1 cellular context compared by ENCODE assay signal in the genomic region with DNA sequence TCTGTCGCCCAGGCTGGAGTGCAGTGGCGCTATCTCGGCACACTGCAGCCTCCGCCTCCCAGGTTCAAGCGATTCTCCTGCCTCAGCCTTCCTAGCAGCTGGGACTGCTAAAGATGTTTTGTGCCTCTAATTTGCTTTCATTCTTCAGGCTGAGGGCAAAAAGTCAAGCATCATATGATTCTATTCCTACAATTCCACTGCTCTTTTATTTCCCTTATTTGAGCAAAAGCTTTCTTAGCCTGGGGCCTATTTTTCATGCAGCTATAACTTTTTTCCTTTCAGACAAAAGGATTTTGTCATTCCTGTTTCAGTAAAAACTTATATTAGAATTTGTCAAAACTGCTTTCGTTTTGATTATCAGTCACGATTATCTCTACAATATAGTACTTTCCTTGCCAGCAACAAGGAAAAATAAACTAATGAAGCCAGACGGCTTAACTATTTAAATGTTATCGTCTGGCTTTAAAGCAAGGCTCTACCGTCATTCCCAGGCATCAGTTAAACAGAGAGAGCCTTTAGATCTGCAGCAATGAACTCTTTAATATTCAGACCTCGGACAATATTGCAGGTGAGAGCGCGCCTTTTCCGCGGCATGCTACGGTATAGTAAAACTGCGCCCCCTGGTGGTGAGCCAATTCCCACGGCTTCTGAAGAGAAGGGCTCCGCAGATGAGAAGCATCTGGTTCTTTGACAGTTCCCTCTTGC.
TF ChIP-seq lines count a peak whose summit lies in the region.

No MANE protein-coding gene starts in this region.

TF ChIP-seq in K562, 482 proteins besides CTCF, POLR2A, EP300 and RAD21 (continued from another document):
- TF ChIP-seq, protein P1, sequence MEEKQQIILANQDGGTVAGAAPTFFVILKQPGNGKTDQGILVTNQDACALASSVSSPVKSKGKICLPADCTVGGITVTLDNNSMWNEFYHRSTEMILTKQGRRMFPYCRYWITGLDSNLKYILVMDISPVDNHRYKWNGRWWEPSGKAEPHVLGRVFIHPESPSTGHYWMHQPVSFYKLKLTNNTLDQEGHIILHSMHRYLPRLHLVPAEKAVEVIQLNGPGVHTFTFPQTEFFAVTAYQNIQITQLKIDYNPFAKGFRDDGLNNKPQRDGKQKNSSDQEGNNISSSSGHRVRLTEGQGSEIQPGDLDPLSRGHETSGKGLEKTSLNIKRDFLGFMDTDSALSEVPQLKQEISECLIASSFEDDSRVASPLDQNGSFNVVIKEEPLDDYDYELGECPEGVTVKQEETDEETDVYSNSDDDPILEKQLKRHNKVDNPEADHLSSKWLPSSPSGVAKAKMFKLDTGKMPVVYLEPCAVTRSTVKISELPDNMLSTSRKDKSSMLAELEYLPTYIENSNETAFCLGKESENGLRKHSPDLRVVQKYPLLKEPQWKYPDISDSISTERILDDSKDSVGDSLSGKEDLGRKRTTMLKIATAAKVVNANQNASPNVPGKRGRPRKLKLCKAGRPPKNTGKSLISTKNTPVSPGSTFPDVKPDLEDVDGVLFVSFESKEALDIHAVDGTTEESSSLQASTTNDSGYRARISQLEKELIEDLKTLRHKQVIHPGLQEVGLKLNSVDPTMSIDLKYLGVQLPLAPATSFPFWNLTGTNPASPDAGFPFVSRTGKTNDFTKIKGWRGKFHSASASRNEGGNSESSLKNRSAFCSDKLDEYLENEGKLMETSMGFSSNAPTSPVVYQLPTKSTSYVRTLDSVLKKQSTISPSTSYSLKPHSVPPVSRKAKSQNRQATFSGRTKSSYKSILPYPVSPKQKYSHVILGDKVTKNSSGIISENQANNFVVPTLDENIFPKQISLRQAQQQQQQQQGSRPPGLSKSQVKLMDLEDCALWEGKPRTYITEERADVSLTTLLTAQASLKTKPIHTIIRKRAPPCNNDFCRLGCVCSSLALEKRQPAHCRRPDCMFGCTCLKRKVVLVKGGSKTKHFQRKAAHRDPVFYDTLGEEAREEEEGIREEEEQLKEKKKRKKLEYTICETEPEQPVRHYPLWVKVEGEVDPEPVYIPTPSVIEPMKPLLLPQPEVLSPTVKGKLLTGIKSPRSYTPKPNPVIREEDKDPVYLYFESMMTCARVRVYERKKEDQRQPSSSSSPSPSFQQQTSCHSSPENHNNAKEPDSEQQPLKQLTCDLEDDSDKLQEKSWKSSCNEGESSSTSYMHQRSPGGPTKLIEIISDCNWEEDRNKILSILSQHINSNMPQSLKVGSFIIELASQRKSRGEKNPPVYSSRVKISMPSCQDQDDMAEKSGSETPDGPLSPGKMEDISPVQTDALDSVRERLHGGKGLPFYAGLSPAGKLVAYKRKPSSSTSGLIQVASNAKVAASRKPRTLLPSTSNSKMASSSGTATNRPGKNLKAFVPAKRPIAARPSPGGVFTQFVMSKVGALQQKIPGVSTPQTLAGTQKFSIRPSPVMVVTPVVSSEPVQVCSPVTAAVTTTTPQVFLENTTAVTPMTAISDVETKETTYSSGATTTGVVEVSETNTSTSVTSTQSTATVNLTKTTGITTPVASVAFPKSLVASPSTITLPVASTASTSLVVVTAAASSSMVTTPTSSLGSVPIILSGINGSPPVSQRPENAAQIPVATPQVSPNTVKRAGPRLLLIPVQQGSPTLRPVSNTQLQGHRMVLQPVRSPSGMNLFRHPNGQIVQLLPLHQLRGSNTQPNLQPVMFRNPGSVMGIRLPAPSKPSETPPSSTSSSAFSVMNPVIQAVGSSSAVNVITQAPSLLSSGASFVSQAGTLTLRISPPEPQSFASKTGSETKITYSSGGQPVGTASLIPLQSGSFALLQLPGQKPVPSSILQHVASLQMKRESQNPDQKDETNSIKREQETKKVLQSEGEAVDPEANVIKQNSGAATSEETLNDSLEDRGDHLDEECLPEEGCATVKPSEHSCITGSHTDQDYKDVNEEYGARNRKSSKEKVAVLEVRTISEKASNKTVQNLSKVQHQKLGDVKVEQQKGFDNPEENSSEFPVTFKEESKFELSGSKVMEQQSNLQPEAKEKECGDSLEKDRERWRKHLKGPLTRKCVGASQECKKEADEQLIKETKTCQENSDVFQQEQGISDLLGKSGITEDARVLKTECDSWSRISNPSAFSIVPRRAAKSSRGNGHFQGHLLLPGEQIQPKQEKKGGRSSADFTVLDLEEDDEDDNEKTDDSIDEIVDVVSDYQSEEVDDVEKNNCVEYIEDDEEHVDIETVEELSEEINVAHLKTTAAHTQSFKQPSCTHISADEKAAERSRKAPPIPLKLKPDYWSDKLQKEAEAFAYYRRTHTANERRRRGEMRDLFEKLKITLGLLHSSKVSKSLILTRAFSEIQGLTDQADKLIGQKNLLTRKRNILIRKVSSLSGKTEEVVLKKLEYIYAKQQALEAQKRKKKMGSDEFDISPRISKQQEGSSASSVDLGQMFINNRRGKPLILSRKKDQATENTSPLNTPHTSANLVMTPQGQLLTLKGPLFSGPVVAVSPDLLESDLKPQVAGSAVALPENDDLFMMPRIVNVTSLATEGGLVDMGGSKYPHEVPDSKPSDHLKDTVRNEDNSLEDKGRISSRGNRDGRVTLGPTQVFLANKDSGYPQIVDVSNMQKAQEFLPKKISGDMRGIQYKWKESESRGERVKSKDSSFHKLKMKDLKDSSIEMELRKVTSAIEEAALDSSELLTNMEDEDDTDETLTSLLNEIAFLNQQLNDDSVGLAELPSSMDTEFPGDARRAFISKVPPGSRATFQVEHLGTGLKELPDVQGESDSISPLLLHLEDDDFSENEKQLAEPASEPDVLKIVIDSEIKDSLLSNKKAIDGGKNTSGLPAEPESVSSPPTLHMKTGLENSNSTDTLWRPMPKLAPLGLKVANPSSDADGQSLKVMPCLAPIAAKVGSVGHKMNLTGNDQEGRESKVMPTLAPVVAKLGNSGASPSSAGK (IDR thresholded peaks at IDR 0.05), result peak; percentile 90
- TF ChIP-seq, protein P2, sequence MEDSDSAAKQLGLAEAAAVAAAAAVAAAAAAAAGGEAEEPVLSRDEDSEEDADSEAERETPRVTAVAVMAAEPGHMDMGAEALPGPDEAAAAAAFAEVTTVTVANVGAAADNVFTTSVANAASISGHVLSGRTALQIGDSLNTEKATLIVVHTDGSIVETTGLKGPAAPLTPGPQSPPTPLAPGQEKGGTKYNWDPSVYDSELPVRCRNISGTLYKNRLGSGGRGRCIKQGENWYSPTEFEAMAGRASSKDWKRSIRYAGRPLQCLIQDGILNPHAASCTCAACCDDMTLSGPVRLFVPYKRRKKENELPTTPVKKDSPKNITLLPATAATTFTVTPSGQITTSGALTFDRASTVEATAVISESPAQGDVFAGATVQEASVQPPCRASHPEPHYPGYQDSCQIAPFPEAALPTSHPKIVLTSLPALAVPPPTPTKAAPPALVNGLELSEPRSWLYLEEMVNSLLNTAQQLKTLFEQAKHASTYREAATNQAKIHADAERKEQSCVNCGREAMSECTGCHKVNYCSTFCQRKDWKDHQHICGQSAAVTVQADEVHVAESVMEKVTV (CRISPR knock-in tag; IDR thresholded peaks at IDR 0.05), result peak; percentile 72
- TF ChIP-seq CREM (IDR thresholded peaks at IDR 0.05; ENCODE audit: low read depth), result 0 out of 2 replicates have a peak, but pooled peaks have one; percentile 6
- 0 out of 2 replicates have a peak, but pooled peaks have one; percentile 9 for TF ChIP-seq SOX6 (IDR thresholded peaks at IDR 0.05)
- TF ChIP-seq, protein P3, sequence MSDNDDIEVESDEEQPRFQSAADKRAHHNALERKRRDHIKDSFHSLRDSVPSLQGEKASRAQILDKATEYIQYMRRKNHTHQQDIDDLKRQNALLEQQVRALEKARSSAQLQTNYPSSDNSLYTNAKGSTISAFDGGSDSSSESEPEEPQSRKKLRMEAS (CRISPR knock-in tag; IDR thresholded peaks at IDR 0.05), result peak; percentile 49; the same call in 1 of the 2 replicates
